ENCODE assay signal across 20 cellular contexts in genomic region chr12:122206111-122206881, GRCh38. TPM values are rescaled to one million over a fixed set of nuclear protein-coding genes. Genes with fewer than 3 reads are reported as not detected.
DNase-seq lines count a peak whose midpoint lies in the region; ATAC-seq and TF ChIP-seq lines count a peak whose summit lies in the region.
"Had no signal": no experiment of that assay in that cellular context is flagged by ENCODE, and none has a peak within 500 bp of the region (broad histone marks: within the 10 kb centered on the region; RNA-seq: fewer than 3 reads in every experiment).

No MANE protein-coding gene starts in this region.

- no peak overlapping the region for H3K14ac ChIP-seq in IMR-90 (replicated peaks; ENCODE audit: low read depth, low read length)

- H4K20me1 ChIP-seq in IMR-90 (ENCODE audit: insufficient read depth, low read length), result peaks cover 18% of the 10 kb centered on the region

- CTCF ChIA-PET in IMR-90 (lab: Yijun Ruan, JAX), result no interaction called here

- no peak for TF ChIP-seq CTCF in IMR-90 (conservative IDR thresholded peaks at IDR 0.05; ENCODE audit: low read depth, low read length)
- TF ChIP-seq CTCF in coronary artery (IDR thresholded peaks at IDR 0.05), result no peak

- intact Hi-C loops in IMR-90 (cut with micrococcal nuclease), result no loop called here

- H3K23ac ChIP-seq in IMR-90 (ENCODE audit: low read depth, low read length), result no peak overlapping the region

- POLR2A ChIA-PET in IMR-90 (lab: Charles Lee; ENCODE audit: unreplicated experiment), result no interaction called here

- no peak overlapping the region for H2BK120ac ChIP-seq in IMR-90 (ENCODE audit: low read depth, low read length)

- H2BK20ac ChIP-seq in IMR-90 (ENCODE audit: low read depth, low read length), result no peak overlapping the region

- no peaks in the 10 kb centered on the region; the same call in 1 of the 2 replicates for H3K9me1 ChIP-seq in IMR-90 (ENCODE audit: insufficient read depth, low read length)

- H3K36me3 Mint-ChIP-seq in stimulated activated effector memory CD8-positive, alpha-beta T cell treated with anti-CD3 and anti-CD28 coated beads, Interleukin-12 subunit alpha, Interleukin-12 subunit beta, amount 100 ng/mL, for 72 hours, result peaks cover 68% of the 10 kb centered on the region

- in situ Hi-C loops in IMR-90 (cut with MboI; ENCODE audit: low sequenced_read_pairs), result no loop called here

- no peak overlapping the region for H3K4ac ChIP-seq in IMR-90 (ENCODE audit: low read depth, low read length)

- H2AFZ ChIP-seq in IMR-90 (replicated peaks; ENCODE audit: low read length, poor library complexity), result no peak overlapping the region

- no peak overlapping the region for H3K4me3 Mint-ChIP-seq in stimulated activated effector memory CD8-positive, alpha-beta T cell treated with anti-CD3 and anti-CD28 coated beads, Interleukin-12 subunit alpha, Interleukin-12 subunit beta, amount 100 ng/mL, for 72 hours
- H3K4me3 Mint-ChIP-seq: activated naive CD4-positive, alpha-beta T cell treated with anti-CD3 and anti-CD28 coated beads, Interleukin-2, amount 10 ng/mL, durations not matched to agents 7 days and 5 days had no signal

- 84% methylated on average over 7 of the region's 27 CpGs; no CpG with 5 or more reads in 1 of the 2 experiments for WGBS in IMR-90 (ENCODE audit: extremely low coverage in 2 of 2, insufficient read length in 1 of 2), 2 experiments

- H2BK5ac ChIP-seq in IMR-90 (ENCODE audit: low read depth, low read length, poor library complexity, severe bottlenecking), result no peak overlapping the region

- no peak overlapping the region for H4K8ac ChIP-seq in IMR-90 (ENCODE audit: low read depth in 2 of 2, low read length in 2 of 2)

- H3K4me1 ChIP-seq in IMR-90 (ENCODE audit: control insufficient read depth, insufficient read depth, low read length), result no peaks in the 10 kb centered on the region

- ATAC-seq in IMR-90 (ENCODE audit: low read depth) (no peak), HG03342 (IDR thresholded peaks at IDR 0.05; ENCODE audit: unreplicated experiment) (no peak)
- no peak for ATAC-seq in stimulated activated effector memory CD8-positive, alpha-beta T cell treated with anti-CD3 and anti-CD28 coated beads, Interleukin-12 subunit alpha, Interleukin-12 subunit beta, amount 100 ng/mL, for 72 hours
- ATAC-seq: T-cell had no signal

- no peak overlapping the region for H4K5ac ChIP-seq in IMR-90 (ENCODE audit: low read depth, low read length)

- 0 out of 4 replicates have a peak, but pooled peaks cover 0 to 1% of the 10 kb centered on the region in 2 experiments for H3K79me1 ChIP-seq in IMR-90 (ENCODE audit: low read depth in 1 of 2, low read length in 2 of 2)

- H3K4me2 ChIP-seq in IMR-90 (ENCODE audit: low read depth, low read length), result no peak overlapping the region

- peak; percentile 55 for DNase-seq in activated effector memory CD4-positive, alpha-beta T cell treated with anti-CD3 and anti-CD28 coated beads, Interleukin-2, amount 50 U/mL, for 16 hours
- no peak for DNase-seq in activated effector memory CD4-positive, alpha-beta T cell treated with Interleukin-2 at 50 U/mL for 16 hours
- no peak for DNase-seq in IMR-90
- DNase-seq in islet precursor cell, result peak; percentile 64
- no peak for DNase-seq in stimulated activated effector memory CD8-positive, alpha-beta T cell treated with anti-CD3 and anti-CD28 coated beads, Interleukin-12 subunit alpha, Interleukin-12 subunit beta, amount 100 ng/mL, for 72 hours (ENCODE audit: low spot score in 2 of 2)
- no peak for DNase-seq in coronary artery (ENCODE audit: low spot score)
- no peak for DNase-seq in GDM1 (lab: John Stamatoyannopoulos, UW)
- DNase-seq: activated naive CD4-positive, alpha-beta T cell treated with anti-CD3 and anti-CD28 coated beads, Interleukin-2, amount 10 ng/mL, durations not matched to agents 7 days and 5 days; activated T-cell treated with anti-CD3 and anti-CD28 coated beads for 4 hours; CD4-positive, CD25-positive, alpha-beta regulatory T cell; kidney; mesendoderm; MM.1S; NCI-H1694; NCI-H510A; stimulated activated naive CD4-positive, alpha-beta T cell; transverse colon had no signal

- no peak overlapping the region for H2AK5ac ChIP-seq in IMR-90 (ENCODE audit: low read depth, low read length)

- H3K27ac Mint-ChIP-seq in stimulated activated effector memory CD8-positive, alpha-beta T cell treated with anti-CD3 and anti-CD28 coated beads, Interleukin-12 subunit alpha, Interleukin-12 subunit beta, amount 100 ng/mL, for 72 hours, result peak overlapping the region; percentile 79
- H3K27ac Mint-ChIP-seq: activated naive CD4-positive, alpha-beta T cell treated with anti-CD3 and anti-CD28 coated beads, Interleukin-2, amount 10 ng/mL, durations not matched to agents 7 days and 5 days had no signal

- peak overlapping the region; percentile 55 for H2AK9ac ChIP-seq in IMR-90 (replicated peaks; ENCODE audit: low read depth, low read length, poor library complexity)

- H3K4me1 Mint-ChIP-seq in stimulated activated effector memory CD8-positive, alpha-beta T cell treated with anti-CD3 and anti-CD28 coated beads, Interleukin-12 subunit alpha, Interleukin-12 subunit beta, amount 100 ng/mL, for 72 hours, result peaks cover 21% of the 10 kb centered on the region

- no TSS peak for BruUV-seq in IMR-90 (replicated peaks; lab: Mats Ljungman, UMichigan)

- H3K4me3 ChIP-seq in IMR-90 (ENCODE audit: insufficient read depth, low read depth, low read length), result no peak overlapping the region
- no peak overlapping the region for H3K4me3 ChIP-seq in coronary artery
- H3K4me3 ChIP-seq: right atrium auricular region, transverse colon had no signal

- TF ChIP-seq POLR2A in IMR-90 (IDR thresholded peaks at IDR 0.05; ENCODE audit: low read depth, low read length), result no peak

- H3K27ac ChIP-seq in IMR-90 (ENCODE audit: insufficient read depth, low read length), result no peak overlapping the region
- no peak overlapping the region for H3K27ac ChIP-seq in coronary artery
- H3K27ac ChIP-seq: right atrium auricular region, transverse colon had no signal

- dilution Hi-C loops in IMR-90 (cut with HindIII; ENCODE audit: low sequenced_read_pairs, unreplicated experiment), result no loop called here

- no peaks in the 10 kb centered on the region for H3K9me3 ChIP-seq in IMR-90 (ENCODE audit: control insufficient read depth, insufficient read depth, low read length)
- H3K9me3 ChIP-seq: right atrium auricular region, transverse colon had no signal

- no peak for TF ChIP-seq RAD21 in IMR-90 (IDR thresholded peaks at IDR 0.05; ENCODE audit: low read length)

- peaks cover 22% of the 10 kb centered on the region for H3K27me3 ChIP-seq in IMR-90 (ENCODE audit: control insufficient read depth, insufficient read depth, low read length)

- no peak overlapping the region for H3K56ac ChIP-seq in IMR-90 (ENCODE audit: extremely low read depth, insufficient read depth, low read length)

- no peaks in the 10 kb centered on the region for H3K9me3 Mint-ChIP-seq in stimulated activated effector memory CD8-positive, alpha-beta T cell treated with anti-CD3 and anti-CD28 coated beads, Interleukin-12 subunit alpha, Interleukin-12 subunit beta, amount 100 ng/mL, for 72 hours
- H3K9me3 Mint-ChIP-seq: activated naive CD4-positive, alpha-beta T cell treated with anti-CD3 and anti-CD28 coated beads, Interleukin-2, amount 10 ng/mL, durations not matched to agents 7 days and 5 days; T-cell had no signal

- no peak overlapping the region for H3K18ac ChIP-seq in IMR-90 (ENCODE audit: low read depth, low read length)

- H4K91ac ChIP-seq in IMR-90 (ENCODE audit: insufficient read depth, low read depth, low read length), result no peak overlapping the region

- no peak overlapping the region for H3K9ac ChIP-seq in IMR-90 (ENCODE audit: low read depth, low read length)

- peaks cover 29% of the 10 kb centered on the region for H3K36me3 ChIP-seq in IMR-90 (ENCODE audit: control insufficient read depth, insufficient read depth, low read length)

- H2BK15ac ChIP-seq in IMR-90 (ENCODE audit: low read depth, low read length), result no peak overlapping the region

TF ChIP-seq in IMR-90, 13 proteins besides CTCF, POLR2A, EP300 and RAD21:
- TF ChIP-seq USF2 (IDR thresholded peaks at IDR 0.05; ENCODE audit: low read depth, low read length) (peak; percentile 60; the same call in 1 of the 2 replicates), NFE2L2 (IDR thresholded peaks at IDR 0.05; ENCODE audit: low read depth, low read length) (no peak), CHD1 (IDR thresholded peaks at IDR 0.05; ENCODE audit: low read depth, low read length) (no peak), RFX5 (IDR thresholded peaks at IDR 0.05; ENCODE audit: low read depth, low read length) (no peak)

RNA-seq across cellular contexts. Expression of gene B3GNT4, which starts 2.8 kb away (rescaled TPM):
- under 0.01 and 0.18 TPM in 2 replicates for total RNA-seq in IMR-90 (2012; rRNA removed)
- polyA plus RNA-seq in IMR-90 (2012; rRNA removed), result 0.53 and 0.99 TPM in 2 replicates
- 0.39 and 0.96 TPM in 2 replicates for polyA plus RNA-seq in IMR-90 (2012; cell fraction: cytosol; rRNA removed)
- 0.50 and 0.98 TPM in 2 replicates for polyA plus RNA-seq in IMR-90 (2012; cell fraction: nucleus; rRNA removed; ENCODE audit: low replicate concordance)
- total RNA-seq: CD4-positive, CD25-positive, alpha-beta regulatory T cell; right atrium auricular region had no signal

RNA-seq across cellular contexts. Expression of gene DIABLO, which starts 19.6 kb away (rescaled TPM):
- total RNA-seq in IMR-90 (2012; rRNA removed), result 102 and 104 TPM in 2 replicates
- 67.0 and 69.7 TPM in 2 replicates for polyA plus RNA-seq in IMR-90 (2012; rRNA removed)
- 54.3 and 66.2 TPM in 2 replicates for polyA plus RNA-seq in IMR-90 (2012; cell fraction: cytosol; rRNA removed)
- polyA plus RNA-seq in IMR-90 (2012; cell fraction: nucleus; rRNA removed; ENCODE audit: low replicate concordance), result 43.2 and 64.8 TPM in 2 replicates

RNA-seq across cellular contexts. Expression of gene LRRC43, which starts 23.4 kb away (rescaled TPM):
- total RNA-seq in IMR-90 (2012; rRNA removed), result 0.36 TPM in 1 of 2 replicates, not detected in the other
- 0.19 and 0.26 TPM in 2 replicates for polyA plus RNA-seq in IMR-90 (2012; rRNA removed)
- 0.87 and 0.90 TPM in 2 replicates for polyA plus RNA-seq in IMR-90 (2012; cell fraction: cytosol; rRNA removed)
- 0.75 and 0.88 TPM in 2 replicates for polyA plus RNA-seq in IMR-90 (2012; cell fraction: nucleus; rRNA removed; ENCODE audit: low replicate concordance)
- total RNA-seq: CD4-positive, CD25-positive, alpha-beta regulatory T cell had no signal
- polyA plus RNA-seq: CD4-positive, CD25-positive, alpha-beta regulatory T cell had no signal

RNA-seq across cellular contexts. Expression of gene IL31, which starts 32.3 kb away (rescaled TPM):
- not detected in 2 replicates for total RNA-seq in IMR-90 (2012; rRNA removed)
- not detected in 2 replicates for polyA plus RNA-seq in IMR-90 (2012; rRNA removed)
- not detected in 2 replicates for polyA plus RNA-seq in IMR-90 (2012; cell fraction: cytosol; rRNA removed)
- not detected in 2 replicates for polyA plus RNA-seq in IMR-90 (2012; cell fraction: nucleus; rRNA removed; ENCODE audit: low replicate concordance)
- total RNA-seq: CD4-positive, CD25-positive, alpha-beta regulatory T cell; kidney; right atrium auricular region; T-cell; transverse colon had no signal
- polyA plus RNA-seq: CD4-positive, CD25-positive, alpha-beta regulatory T cell had no signal

RNA-seq across cellular contexts. Expression of gene VPS33A, which starts 60.0 kb away (rescaled TPM):
- 20.3 and 21.4 TPM in 2 replicates for total RNA-seq in IMR-90 (2012; rRNA removed)
- polyA plus RNA-seq in IMR-90 (2012; rRNA removed), result 14.0 and 14.3 TPM in 2 replicates
- 6.3 and 11.3 TPM in 2 replicates for polyA plus RNA-seq in IMR-90 (2012; cell fraction: cytosol; rRNA removed)
- polyA plus RNA-seq in IMR-90 (2012; cell fraction: nucleus; rRNA removed; ENCODE audit: low replicate concordance), result 4.7 and 15.0 TPM in 2 replicates

Comparison
In these comparisons a context has a peak if more than half of its experiments do, and no peak if none do; other contexts are left out.
1. DNase-seq: peak in activated effector memory CD4-positive, alpha-beta T cell treated with anti-CD3 and anti-CD28 coated beads, Interleukin-2, amount 50 U/mL, for 16 hours (single experiment) and islet precursor cell (single experiment); none in activated effector memory CD4-positive, alpha-beta T cell treated with Interleukin-2 at 50 U/mL for 16 hours (single experiment), IMR-90 (single experiment), stimulated activated effector memory CD8-positive, alpha-beta T cell treated with anti-CD3 and anti-CD28 coated beads, Interleukin-12 subunit alpha, Interleukin-12 subunit beta, amount 100 ng/mL, for 72 hours (0 of 2), coronary artery (single experiment) and GDM1 (single experiment).